ENCODE assay signal across 6 cellular contexts in the genomic region with DNA sequence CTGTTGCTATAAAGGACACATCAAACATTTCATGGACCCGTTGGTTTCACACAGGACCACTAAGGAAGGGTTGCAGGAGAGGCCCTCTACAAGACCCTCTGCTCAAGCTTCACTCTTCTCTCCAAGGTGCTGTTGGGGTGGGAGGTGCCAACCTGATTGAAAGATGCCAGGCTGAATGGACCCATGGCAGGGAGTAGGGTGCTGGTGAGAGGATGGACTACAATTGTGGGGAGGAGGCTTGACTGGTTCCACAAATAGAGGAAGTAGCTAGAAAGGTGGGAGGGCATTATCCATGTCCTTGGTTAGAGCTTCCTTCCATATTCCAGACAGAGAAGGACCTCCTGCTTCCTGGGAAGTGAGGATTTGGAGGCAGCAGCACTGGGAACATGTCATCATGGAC.
"Had no signal": no experiment of that assay in that cellular context is flagged by ENCODE, and none has a peak within 500 bp of the region (broad histone marks: within the 10 kb centered on the region; RNA-seq: fewer than 3 reads in every experiment).

No MANE protein-coding gene starts in this region.

- H3K27ac Mint-ChIP-seq: GM23338, HFFc6 had no signal

- H3K9me3 Mint-ChIP-seq: GM23338, H9 had no signal

- H2AFZ ChIP-seq: GM23338 had no signal

- DNase-seq: H9, HCEC 1CT, HFFc6, IMR-90 had no signal

- ATAC-seq: GM23338, K562 had no signal

- H3K4me3 Mint-ChIP-seq: GM23338, H9, HFFc6 had no signal

- H3K4me2 ChIP-seq: GM23338 had no signal

- H3K4me3 ChIP-seq: GM23338, K562 had no signal

- H3K4me1 Mint-ChIP-seq: GM23338, H9 had no signal
